20 cellular contexts compared by ENCODE assay signal in the genomic region with DNA sequence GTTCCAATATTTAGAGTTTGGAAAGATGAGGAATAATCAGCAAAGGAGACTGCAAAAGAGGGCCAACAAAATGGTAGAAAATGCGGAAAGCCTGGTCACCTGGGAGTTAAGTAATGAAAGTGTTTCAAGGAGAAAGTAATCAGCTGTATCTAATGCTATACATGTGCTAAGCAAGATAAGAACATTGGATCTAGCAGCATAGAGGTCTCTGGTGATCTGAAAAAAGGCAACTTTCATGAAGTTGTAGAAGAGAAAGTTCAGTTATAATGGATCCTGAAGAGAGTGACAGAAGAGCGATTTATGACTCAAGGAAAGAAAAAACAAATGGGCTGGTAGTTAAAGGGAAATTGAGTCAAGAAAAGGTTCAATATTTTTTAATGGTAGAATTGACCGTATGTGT. TPM values are rescaled to one million over a fixed set of nuclear protein-coding genes. Genes with fewer than 3 reads are reported as not detected.
DNase-seq lines count a peak whose midpoint lies in the region; ATAC-seq lines count a peak whose summit lies in the region.
"Had no signal": no experiment of that assay in that cellular context is flagged by ENCODE, and none has a peak within 500 bp of the region (broad histone marks: within the 10 kb centered on the region; RNA-seq: fewer than 3 reads in every experiment).

No MANE protein-coding gene starts in this region.

- H3K27me3 Mint-ChIP-seq in activated naive CD8-positive, alpha-beta T cell, result no peaks in the 10 kb centered on the region
- no peaks in the 10 kb centered on the region for H3K27me3 Mint-ChIP-seq in activated naive CD8-positive, alpha-beta T cell treated with anti-CD3 and anti-CD28 coated beads for 36 hours
- no peaks in the 10 kb centered on the region for H3K27me3 Mint-ChIP-seq in T-helper 17 cell
- no peaks in the 10 kb centered on the region for H3K27me3 Mint-ChIP-seq in dendritic cell treated with granulocyte-macrophage colony-stimulating factor and Interleukin-4, amounts not matched to agents 40 ng/mL and 50 ng/mL, for 4 days
- H3K27me3 Mint-ChIP-seq: CD4-positive, alpha-beta memory T cell had no signal

- no peaks in the 10 kb centered on the region for H3K9me3 ChIP-seq in T-helper 17 cell (ENCODE audit: control insufficient read depth, low read length, poor library complexity, severe bottlenecking)

- H3K9me3 Mint-ChIP-seq in activated naive CD8-positive, alpha-beta T cell (ENCODE audit: low read depth), result no peaks in the 10 kb centered on the region
- H3K9me3 Mint-ChIP-seq in activated naive CD8-positive, alpha-beta T cell treated with anti-CD3 and anti-CD28 coated beads for 36 hours, result no peaks in the 10 kb centered on the region
- H3K9me3 Mint-ChIP-seq in dendritic cell treated with granulocyte-macrophage colony-stimulating factor and Interleukin-4, amounts not matched to agents 40 ng/mL and 50 ng/mL, for 4 days, result no peaks in the 10 kb centered on the region
- H3K9me3 Mint-ChIP-seq: CD4-positive, alpha-beta memory T cell had no signal

- intact Hi-C loops in dendritic cell treated with granulocyte-macrophage colony-stimulating factor and Interleukin-4, amounts not matched to agents 40 ng/mL and 50 ng/mL, for 4 days (cut with micrococcal nuclease), result no loop called here
- intact Hi-C loops in head of caudate nucleus (cut with DNase I), result no loop called here

- peaks cover 8% of the 10 kb centered on the region for H3K36me3 Mint-ChIP-seq in activated naive CD8-positive, alpha-beta T cell
- H3K36me3 Mint-ChIP-seq in activated naive CD8-positive, alpha-beta T cell treated with anti-CD3 and anti-CD28 coated beads for 36 hours, result no peaks in the 10 kb centered on the region
- H3K36me3 Mint-ChIP-seq in T-helper 17 cell (ENCODE audit: low read depth), result peaks cover 14% of the 10 kb centered on the region
- H3K36me3 Mint-ChIP-seq in dendritic cell treated with granulocyte-macrophage colony-stimulating factor and Interleukin-4, amounts not matched to agents 40 ng/mL and 50 ng/mL, for 4 days (ENCODE audit: low read depth), result peaks cover 8% of the 10 kb centered on the region

- no peak for DNase-seq in activated naive CD8-positive, alpha-beta T cell treated with anti-CD3 and anti-CD28 coated beads for 36 hours
- DNase-seq in T-helper 17 cell (no peak), head of caudate nucleus (no peak)
- DNase-seq: C1 segment of cervical spinal cord; Calu3; CD4-positive, alpha-beta memory T cell; COR-L47; DMS53; DMS79 treated with DMSO at 0.1 percent for 48 hours; GF-D8; GM23248; H7; HCEC 1CT had no signal

- no peak overlapping the region for H3K4me3 Mint-ChIP-seq in activated naive CD8-positive, alpha-beta T cell
- no peak overlapping the region for H3K4me3 Mint-ChIP-seq in activated naive CD8-positive, alpha-beta T cell treated with anti-CD3 and anti-CD28 coated beads for 36 hours
- H3K4me3 Mint-ChIP-seq in T-helper 17 cell, result peak overlapping the region; percentile 45
- H3K4me3 Mint-ChIP-seq in dendritic cell treated with granulocyte-macrophage colony-stimulating factor and Interleukin-4, amounts not matched to agents 40 ng/mL and 50 ng/mL, for 4 days, result no peak overlapping the region
- H3K4me3 Mint-ChIP-seq: CD4-positive, alpha-beta memory T cell had no signal

- peak overlapping the region; percentile 6 for H3K27ac Mint-ChIP-seq in activated naive CD8-positive, alpha-beta T cell
- no peak overlapping the region for H3K27ac Mint-ChIP-seq in activated naive CD8-positive, alpha-beta T cell treated with anti-CD3 and anti-CD28 coated beads for 36 hours
- H3K27ac Mint-ChIP-seq in T-helper 17 cell, result no peak overlapping the region
- H3K27ac Mint-ChIP-seq in dendritic cell treated with granulocyte-macrophage colony-stimulating factor and Interleukin-4, amounts not matched to agents 40 ng/mL and 50 ng/mL, for 4 days, result peak overlapping the region; percentile 36

- H3K4me1 Mint-ChIP-seq in activated naive CD8-positive, alpha-beta T cell (ENCODE audit: low read depth), result peaks cover 29% of the 10 kb centered on the region
- H3K4me1 Mint-ChIP-seq in activated naive CD8-positive, alpha-beta T cell treated with anti-CD3 and anti-CD28 coated beads for 36 hours, result peaks cover 19% of the 10 kb centered on the region
- peaks cover 41% of the 10 kb centered on the region for H3K4me1 Mint-ChIP-seq in T-helper 17 cell
- H3K4me1 Mint-ChIP-seq in dendritic cell treated with granulocyte-macrophage colony-stimulating factor and Interleukin-4, amounts not matched to agents 40 ng/mL and 50 ng/mL, for 4 days (ENCODE audit: low read depth), result peaks cover 73% of the 10 kb centered on the region

- no peak for ATAC-seq in T-helper 17 cell
- no peak for ATAC-seq in GM21528 (IDR thresholded peaks at IDR 0.05; ENCODE audit: low FRiP score, unreplicated experiment)

RNA-seq across cellular contexts. Expression of a gene that starts 4.6 kb away (rescaled TPM):
- total RNA-seq in activated naive CD8-positive, alpha-beta T cell treated with anti-CD3 and anti-CD28 coated beads for 36 hours, result 1 to 10 TPM; 3.3 to 4.0 TPM
- 1 to 10 TPM; 1.6 to 2.7 TPM for total RNA-seq in T-helper 17 cell

RNA-seq across cellular contexts. Expression of a gene that starts 40.2 kb away (rescaled TPM):
- total RNA-seq in activated naive CD8-positive, alpha-beta T cell treated with anti-CD3 and anti-CD28 coated beads for 36 hours, result 100 to 1,000 TPM; 167 to 175 TPM
- 100 to 1,000 TPM; 269 to 340 TPM for total RNA-seq in T-helper 17 cell
- total RNA-seq: A172, A673, Daoy, GM23248, H1, H7 had no signal

Comparison
In these comparisons a context has a peak if more than half of its experiments do, and no peak if none do; other contexts are left out.
1. H3K27ac Mint-ChIP-seq: peak in activated naive CD8-positive, alpha-beta T cell (single experiment) and dendritic cell treated with granulocyte-macrophage colony-stimulating factor and Interleukin-4, amounts not matched to agents 40 ng/mL and 50 ng/mL, for 4 days (single experiment); none in activated naive CD8-positive, alpha-beta T cell treated with anti-CD3 and anti-CD28 coated beads for 36 hours (single experiment) and T-helper 17 cell (single experiment).